11 cellular contexts compared by ENCODE assay signal in the genomic region with DNA sequence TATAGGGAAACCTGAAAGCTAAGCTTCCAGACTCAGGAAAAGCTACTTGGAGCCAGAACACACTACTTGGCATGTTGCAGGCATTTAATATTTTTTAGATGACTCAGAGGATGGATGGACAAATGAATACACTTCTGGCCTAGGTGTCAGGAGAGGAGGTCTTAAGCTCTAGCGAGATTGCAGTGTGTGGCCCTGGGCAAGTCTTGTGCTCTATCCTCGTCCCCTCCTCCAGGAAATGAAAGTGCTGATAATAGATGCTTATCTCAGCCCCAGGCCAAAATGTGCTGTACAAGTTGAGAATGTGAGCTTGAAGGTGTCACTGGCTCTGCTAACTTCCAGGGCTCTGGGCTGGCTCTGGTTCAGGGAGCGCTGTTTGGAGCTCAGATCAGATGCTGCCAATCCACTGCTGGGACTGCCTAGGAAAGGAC.
DNase-seq lines count a peak whose midpoint lies in the region; ATAC-seq and TF ChIP-seq lines count a peak whose summit lies in the region.
"Had no signal": no experiment of that assay in that cellular context is flagged by ENCODE, and none has a peak within 500 bp of the region (broad histone marks: within the 10 kb centered on the region; RNA-seq: fewer than 3 reads in every experiment).

No MANE protein-coding gene starts in this region.

- ATAC-seq in IMR-90 (ENCODE audit: low read depth) (peak; percentile 90), GM21529 (IDR thresholded peaks at IDR 0.05; ENCODE audit: unreplicated experiment) (no peak), GM21423 (IDR thresholded peaks at IDR 0.05; ENCODE audit: unreplicated experiment) (no peak)

- H3K14ac ChIP-seq in IMR-90 (replicated peaks; ENCODE audit: low read depth, low read length): no peak overlapping the region

- intact Hi-C loops in IMR-90 (cut with micrococcal nuclease): no loop called here

- H2BK15ac ChIP-seq in IMR-90 (ENCODE audit: low read depth, low read length): no peak overlapping the region

- no peak overlapping the region for H2BK20ac ChIP-seq in IMR-90 (ENCODE audit: low read depth, low read length)

- H3K4me3 ChIP-seq in AG04450 (ENCODE audit: low read depth, low read length): no peak overlapping the region
- H3K4me3 ChIP-seq in IMR-90 (ENCODE audit: insufficient read depth, low read depth, low read length): no peak overlapping the region
- H3K4me3 ChIP-seq: SK-N-MC had no signal

- no peak overlapping the region for H4K5ac ChIP-seq in IMR-90 (ENCODE audit: low read depth, low read length)

- H2AK9ac ChIP-seq in IMR-90 (replicated peaks; ENCODE audit: low read depth, low read length, poor library complexity): no peak overlapping the region

- no peak overlapping the region for H3K9ac ChIP-seq in IMR-90 (ENCODE audit: low read depth, low read length)

- no peaks in the 10 kb centered on the region for H3K36me3 ChIP-seq in IMR-90 (ENCODE audit: control insufficient read depth, insufficient read depth, low read length)

- TF ChIP-seq POLR2A in IMR-90 (IDR thresholded peaks at IDR 0.05; ENCODE audit: low read depth, low read length): no peak

- DNase-seq in AG04450 (ENCODE audit: low read depth, low spot score) (peak; percentile 38), IMR-90 (peak; percentile 79), T47D (ENCODE audit: low read depth in 1 of 2, low spot score in 1 of 2) (peak; percentile 62 to 63), kidney glomerular epithelial cell (lab: John Stamatoyannopoulos, UW) (peak; percentile 52), KBM-7 (no peak)
- DNase-seq in stimulated activated CD4-positive, alpha-beta T cell treated with anti-CD3 and anti-CD28 coated beads, Interleukin-1b, Interleukin-23, amount 100 ng/mL, for 48 hours: no peak
- DNase-seq: activated T-cell treated with anti-CD3 and anti-CD28 coated beads, Interleukin-2, amount 50 U/mL, for 48 hours; NCI-H1105 had no signal

- no peak overlapping the region for H3K56ac ChIP-seq in IMR-90 (ENCODE audit: extremely low read depth, insufficient read depth, low read length)

- TF ChIP-seq CTCF in AG04450 (IDR thresholded peaks at IDR 0.05; ENCODE audit: low read depth, low read length) (no peak), IMR-90 (conservative IDR thresholded peaks at IDR 0.05; ENCODE audit: low read depth, low read length) (no peak)

- no peaks in the 10 kb centered on the region for H3K79me1 ChIP-seq in IMR-90 (ENCODE audit: low read depth in 1 of 2, low read length in 2 of 2)

- H3K27ac ChIP-seq in AG04450 (ENCODE audit: low read depth, low read length) (no peak overlapping the region), IMR-90 (ENCODE audit: insufficient read depth, low read length) (no peak overlapping the region)
- H3K27ac ChIP-seq: SK-N-MC had no signal

- no peak overlapping the region for H2BK120ac ChIP-seq in IMR-90 (ENCODE audit: low read depth, low read length)

- no peak overlapping the region for H2AFZ ChIP-seq in IMR-90 (replicated peaks; ENCODE audit: low read length, poor library complexity)

- H2BK5ac ChIP-seq in IMR-90 (ENCODE audit: low read depth, low read length, poor library complexity, severe bottlenecking): no peak overlapping the region

- no TSS peak for BruUV-seq in IMR-90 (replicated peaks; lab: Mats Ljungman, UMichigan)

- CTCF ChIA-PET in AG04450 (lab: Charles Lee) (interaction anchor here (0.7 to 1.5 kb wide), 3 partner anchors 45 to 137 kb away, joined by 3 read pairs; no protein-coding TSS in a partner anchor), IMR-90 (lab: Yijun Ruan, JAX) (interaction anchor here (0.6 to 1.1 kb wide), 4 partner anchors 15 to 937 kb away, joined by 3 read pairs; partner anchors contain the start of gene PKNOX2)

- no peak overlapping the region for H4K91ac ChIP-seq in IMR-90 (ENCODE audit: insufficient read depth, low read depth, low read length)

- peak overlapping the region; percentile 48; the same call in 1 of the 2 replicates for H2AK5ac ChIP-seq in IMR-90 (ENCODE audit: low read depth, low read length)

- H4K8ac ChIP-seq in IMR-90 (ENCODE audit: low read depth in 2 of 2, low read length in 2 of 2): no peak overlapping the region; a peak in 1 of 4 replicates

- no peak overlapping the region for H3K18ac ChIP-seq in IMR-90 (ENCODE audit: low read depth, low read length)

- H3K4me2 ChIP-seq in IMR-90 (ENCODE audit: low read depth, low read length): no peak overlapping the region

- no peak for TF ChIP-seq RAD21 in IMR-90 (IDR thresholded peaks at IDR 0.05; ENCODE audit: low read length)

- no peaks in the 10 kb centered on the region for H4K20me1 ChIP-seq in IMR-90 (ENCODE audit: insufficient read depth, low read length)

- WGBS in IMR-90 (ENCODE audit: extremely low coverage in 2 of 2, insufficient read length in 1 of 2), 2 experiments: 100% methylated on average over 1 of the region's 3 CpGs; no CpG with 5 or more reads in 1 of the 2 experiments

- in situ Hi-C loops in IMR-90 (cut with MboI; ENCODE audit: low sequenced_read_pairs): no loop called here
- in situ Hi-C loops in T47D (cut with HindIII; ENCODE audit: low pct_unique_long_range_greater_than_20kb, low sequenced_read_pairs): no loop called here
- in situ Hi-C loops in KBM-7 (cut with MboI; ENCODE audit: low pct_unique_long_range_greater_than_20kb, low sequenced_read_pairs): no loop called here

- POLR2A ChIA-PET in AG04450 (lab: Yijun Ruan, JAX) (interaction anchor here (1.0 to 1.8 kb wide), 2 partner anchors 16 to 37 kb away, joined by 3 to 4 read pairs; no protein-coding TSS in a partner anchor), IMR-90 (lab: Charles Lee; ENCODE audit: unreplicated experiment) (no interaction called here)

- H3K27me3 ChIP-seq in AG04450 (ENCODE audit: control insufficient read depth, insufficient read depth, low read length): peaks cover 12% of the 10 kb centered on the region
- no peaks in the 10 kb centered on the region; the same call in 1 of the 2 replicates for H3K27me3 ChIP-seq in IMR-90 (ENCODE audit: control insufficient read depth, insufficient read depth, low read length)

- dilution Hi-C loops in IMR-90 (cut with HindIII; ENCODE audit: low sequenced_read_pairs, unreplicated experiment): no loop called here

- H3K9me1 ChIP-seq in IMR-90 (ENCODE audit: insufficient read depth, low read length): no peaks in the 10 kb centered on the region; the same call in 1 of the 2 replicates

- H3K4me1 ChIP-seq in IMR-90 (ENCODE audit: control insufficient read depth, insufficient read depth, low read length): peaks cover 4% of the 10 kb centered on the region; the same call in 1 of the 2 replicates

- H3K4ac ChIP-seq in IMR-90 (ENCODE audit: low read depth, low read length): no peak overlapping the region

- no peaks in the 10 kb centered on the region for H3K9me3 ChIP-seq in AG04450 (ENCODE audit: control insufficient read depth, insufficient read depth, low read length)
- H3K9me3 ChIP-seq in IMR-90 (ENCODE audit: control insufficient read depth, insufficient read depth, low read length): no peaks in the 10 kb centered on the region

- H3K23ac ChIP-seq in IMR-90 (ENCODE audit: low read depth, low read length): no peak overlapping the region

TF ChIP-seq in IMR-90, 13 proteins besides CTCF, POLR2A, EP300 and RAD21:
- TF ChIP-seq RCOR1 (IDR thresholded peaks at IDR 0.05; ENCODE audit: insufficient replicate concordance, low read length): no peak
- TF ChIP-seq CHD1 (IDR thresholded peaks at IDR 0.05; ENCODE audit: low read depth, low read length): no peak
- no peak for TF ChIP-seq CEBPB (IDR thresholded peaks at IDR 0.05; ENCODE audit: low read depth, low read length)
- no peak for TF ChIP-seq RFX5 (IDR thresholded peaks at IDR 0.05; ENCODE audit: low read depth, low read length)
- no peak for TF ChIP-seq MAZ (IDR thresholded peaks at IDR 0.05; ENCODE audit: borderline replicate concordance, low read depth, low read length)
- TF ChIP-seq BHLHE40 (IDR thresholded peaks at IDR 0.05; ENCODE audit: low read depth, low read length): no peak
- no peak for TF ChIP-seq FOS (IDR thresholded peaks at IDR 0.05; ENCODE audit: low read depth, low read length)
- TF ChIP-seq MXI1 (IDR thresholded peaks at IDR 0.05; ENCODE audit: borderline replicate concordance, low read depth, low read length): no peak
- TF ChIP-seq, protein P1, sequence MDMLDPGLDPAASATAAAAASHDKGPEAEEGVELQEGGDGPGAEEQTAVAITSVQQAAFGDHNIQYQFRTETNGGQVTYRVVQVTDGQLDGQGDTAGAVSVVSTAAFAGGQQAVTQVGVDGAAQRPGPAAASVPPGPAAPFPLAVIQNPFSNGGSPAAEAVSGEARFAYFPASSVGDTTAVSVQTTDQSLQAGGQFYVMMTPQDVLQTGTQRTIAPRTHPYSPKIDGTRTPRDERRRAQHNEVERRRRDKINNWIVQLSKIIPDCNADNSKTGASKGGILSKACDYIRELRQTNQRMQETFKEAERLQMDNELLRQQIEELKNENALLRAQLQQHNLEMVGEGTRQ (IDR thresholded peaks at IDR 0.05; ENCODE audit: low read depth, low read length): no peak
- no peak for TF ChIP-seq ELK1 (IDR thresholded peaks at IDR 0.05; ENCODE audit: borderline replicate concordance, low read depth, low read length)
- TF ChIP-seq SMC3 (IDR thresholded peaks at IDR 0.05; ENCODE audit: low read depth, low read length): no peak
- no peak for TF ChIP-seq MAFK (IDR thresholded peaks at IDR 0.05; ENCODE audit: low read depth, low read length)
- no peak for TF ChIP-seq NFE2L2 (IDR thresholded peaks at IDR 0.05; ENCODE audit: low read depth, low read length)

Comparison
In these comparisons a context has a peak if more than half of its experiments do, and no peak if none do; other contexts are left out.
1. DNase-seq: peak in AG04450 (single experiment), IMR-90 (single experiment), T47D (2 of 2) and kidney glomerular epithelial cell (single experiment); none in stimulated activated CD4-positive, alpha-beta T cell treated with anti-CD3 and anti-CD28 coated beads, Interleukin-1b, Interleukin-23, amount 100 ng/mL, for 48 hours (single experiment) and KBM-7 (single experiment).